Comparison of ENCODE assay signal across 8 cellular contexts in the genomic region with DNA sequence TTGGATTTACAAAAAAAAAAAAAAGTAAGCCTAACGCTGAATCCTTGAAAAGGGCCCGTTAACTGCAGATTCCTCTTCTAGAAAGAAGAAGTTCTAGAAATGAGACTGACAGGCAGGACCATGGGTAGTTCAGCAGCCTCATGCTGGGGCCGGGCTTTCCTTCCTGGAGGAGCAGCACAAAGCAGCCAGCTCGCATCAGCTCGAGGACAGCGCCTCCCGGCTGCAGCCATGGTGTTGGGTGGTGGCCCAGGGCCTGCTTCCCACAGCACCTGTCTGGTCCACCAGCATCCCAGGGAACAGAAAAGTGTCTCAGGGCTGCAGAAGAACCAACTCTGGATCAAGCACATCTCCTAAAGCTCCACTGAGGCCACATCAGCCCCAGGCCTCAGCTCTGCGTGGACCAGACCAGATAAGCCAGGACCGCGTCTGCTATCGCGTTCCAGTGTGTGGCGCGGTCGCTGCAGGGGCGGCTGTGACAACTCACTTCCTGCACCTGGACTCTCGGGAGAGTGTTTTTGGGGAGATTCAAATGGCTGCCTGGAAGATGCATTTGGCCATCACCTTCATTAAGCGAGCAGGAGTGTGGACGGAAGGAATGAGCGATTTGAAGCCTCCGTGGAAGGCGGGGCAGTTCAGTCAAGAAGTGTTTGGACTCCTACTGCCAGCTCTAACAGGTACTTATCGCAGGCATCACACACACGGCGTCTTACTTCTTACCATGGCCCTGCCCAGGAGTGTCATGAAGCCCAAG. TPM values are rescaled to one million over a fixed set of nuclear protein-coding genes. Genes with fewer than 3 reads are reported as not detected.
DNase-seq lines count a peak whose midpoint lies in the region; ATAC-seq and TF ChIP-seq lines count a peak whose summit lies in the region.

No MANE protein-coding gene starts in this region.

- H3K4me3 Mint-ChIP-seq in activated naive CD4-positive, alpha-beta T cell treated with anti-CD3 and anti-CD28 coated beads, Interleukin-2, amount 50 U/mL, for 24 hours, result peak overlapping the region; percentile 85

- H3K36me3 ChIP-seq in A673 (ENCODE audit: insufficient read depth, low read length, poor library complexity, severe bottlenecking), result peaks cover 27% of the 10 kb centered on the region
- H3K36me3 ChIP-seq in HUES64 (ENCODE audit: insufficient read depth, low read length), result peaks cover 77% of the 10 kb centered on the region
- H3K36me3 ChIP-seq in kidney epithelial cell (ENCODE audit: control insufficient read depth, insufficient read depth, low read length), result peaks cover 12% of the 10 kb centered on the region
- no peaks in the 10 kb centered on the region for H3K36me3 ChIP-seq in testis (ENCODE audit: low read depth, missing control alignments)

- no peaks in the 10 kb centered on the region for H3K9me3 ChIP-seq in A673 (ENCODE audit: low read depth, low read length, poor library complexity, severe bottlenecking)
- no peaks in the 10 kb centered on the region for H3K9me3 ChIP-seq in HUES64 (ENCODE audit: insufficient read depth, low read depth, low read length)
- no peaks in the 10 kb centered on the region for H3K9me3 ChIP-seq in testis

- CTCF ChIA-PET in A673 (lab: Charles Lee), result interaction anchor here (1.1 kb wide), 1 partner anchor 43 kb away, joined by 3 read pairs; no protein-coding TSS in a partner anchor

- ATAC-seq in GM21576 (IDR thresholded peaks at IDR 0.05; ENCODE audit: unreplicated experiment), result no peak

- TF ChIP-seq POLR2A in testis (IDR thresholded peaks at IDR 0.05), result no peak

- H3K4me1 ChIP-seq in A673 (ENCODE audit: insufficient read depth, low read length, poor library complexity, severe bottlenecking) (peaks cover 84% of the 10 kb centered on the region), HUES64 (ENCODE audit: insufficient read depth, low read length) (peaks cover 57% of the 10 kb centered on the region), testis (peaks cover 70% of the 10 kb centered on the region)

- WGBS in HUES64, result 93% methylated on average over 25 of the region's 25 CpGs
- WGBS in testis, 2 donors, result 79 to 84% methylated on average over 18 to 25 of the region's 25 CpGs

- H3K27ac Mint-ChIP-seq in activated naive CD4-positive, alpha-beta T cell treated with anti-CD3 and anti-CD28 coated beads, Interleukin-2, amount 50 U/mL, for 24 hours, result peak overlapping the region; percentile 97

- intact Hi-C loops in A673 (cut with micrococcal nuclease; ENCODE audit: unreplicated experiment), result no loop called here
- intact Hi-C loops in testis (cut with DNase I; ENCODE audit: low total_unique reads), result no loop called here

- H3K4me3 ChIP-seq in A673 (ENCODE audit: low read depth, low read length, poor library complexity, severe bottlenecking), result no peak overlapping the region
- no peak overlapping the region for H3K4me3 ChIP-seq in HUES64 (ENCODE audit: low read length)
- H3K4me3 ChIP-seq in kidney epithelial cell (ENCODE audit: low read depth, low read length), result no peak overlapping the region
- no peak overlapping the region for H3K4me3 ChIP-seq in testis

- POLR2A ChIA-PET in A673 (lab: Charles Lee; ENCODE audit: low non-redundant PET), result interaction anchor here (0.5 kb wide), 1 partner anchor 31 kb away, joined by 3 read pairs; no protein-coding TSS in a partner anchor

- peaks cover 96% of the 10 kb centered on the region for H3K4me1 Mint-ChIP-seq in activated naive CD4-positive, alpha-beta T cell treated with anti-CD3 and anti-CD28 coated beads, Interleukin-2, amount 50 U/mL, for 24 hours

- BruUV-seq in A673 (replicated peaks; lab: Mats Ljungman, UMichigan), result no TSS peak

- H3K27me3 ChIP-seq in A673 (replicated peaks; ENCODE audit: insufficient read depth, low read depth, low read length, poor library complexity), result no peaks in the 10 kb centered on the region
- H3K27me3 ChIP-seq in HUES64 (ENCODE audit: insufficient read depth, low read length), result no peaks in the 10 kb centered on the region
- H3K27me3 ChIP-seq in kidney epithelial cell (ENCODE audit: control insufficient read depth, insufficient read depth, low read length), result no peaks in the 10 kb centered on the region
- no peaks in the 10 kb centered on the region for H3K27me3 ChIP-seq in testis

- no peak overlapping the region; the same call in 1 of the 2 replicates for H3K9ac ChIP-seq in HUES64 (ENCODE audit: low read depth, low read length)

- H3K27me3 Mint-ChIP-seq in activated naive CD4-positive, alpha-beta T cell treated with anti-CD3 and anti-CD28 coated beads, Interleukin-2, amount 50 U/mL, for 24 hours, result no peaks in the 10 kb centered on the region

- H3K27ac ChIP-seq in A673 (ENCODE audit: low read depth, low read length, poor library complexity, severe bottlenecking) (peak overlapping the region; percentile 96), HUES64 (ENCODE audit: low read depth, low read length) (peak overlapping the region; percentile 94), testis (peak overlapping the region; percentile 60 to 92)

- H3K9me3 Mint-ChIP-seq in activated naive CD4-positive, alpha-beta T cell treated with anti-CD3 and anti-CD28 coated beads, Interleukin-2, amount 50 U/mL, for 24 hours, result no peaks in the 10 kb centered on the region

- TF ChIP-seq CTCF in A673 (conservative IDR thresholded peaks at IDR 0.05; ENCODE audit: low read depth, low read length), result peak; percentile 27; the same call in 1 of the 2 replicates
- peak; percentile 42 for TF ChIP-seq CTCF in kidney epithelial cell (IDR thresholded peaks at IDR 0.05; ENCODE audit: insufficient read depth, low read length, poor library complexity, severe bottlenecking)
- TF ChIP-seq CTCF in testis (IDR thresholded peaks at IDR 0.05), result no peak

- DNase-seq in A673 (ENCODE audit: low spot score) (no peak), kidney epithelial cell (ENCODE audit: low read depth) (no peak), testis (no peak), middle frontal gyrus (ENCODE audit: extremely low spot score, low spot score) (no peak), NCI-H748 (lab: John Stamatoyannopoulos, UW; ENCODE audit: unreplicated experiment) (no peak)

- peaks cover 25% of the 10 kb centered on the region for H3K36me3 Mint-ChIP-seq in activated naive CD4-positive, alpha-beta T cell treated with anti-CD3 and anti-CD28 coated beads, Interleukin-2, amount 50 U/mL, for 24 hours

RNA-seq across cellular contexts. Expression of a gene that starts 53.5 kb away (rescaled TPM):
- total RNA-seq in A673 (2021) (290 and 323 TPM in 2 replicates), kidney epithelial cell (1,580 and 1,647 TPM in 2 replicates), testis (100 to 1,000 TPM; 141 to 146 TPM)
- polyA plus RNA-seq in HUES64 (2013, experiment 1 of 2), result 117 TPM
- polyA plus RNA-seq in HUES64 (2013, experiment 2 of 2), result 121 TPM
- 129 TPM for polyA plus RNA-seq in testis (ENCODE audit: insufficient read depth, low read depth, low replicate concordance)

Comparison
In these comparisons a context has a peak if more than half of its experiments do, and no peak if none do; other contexts are left out.
1. CTCF ChIP-seq: peak in A673 (single experiment) and kidney epithelial cell (single experiment); none in testis (0 of 3).
2. Peak in every context shown above with its lines, with median percentiles within 50 percentile points of each other: H3K27ac ChIP-seq.